Comparison of ENCODE assay signal across 20 cellular contexts in the genomic region with DNA sequence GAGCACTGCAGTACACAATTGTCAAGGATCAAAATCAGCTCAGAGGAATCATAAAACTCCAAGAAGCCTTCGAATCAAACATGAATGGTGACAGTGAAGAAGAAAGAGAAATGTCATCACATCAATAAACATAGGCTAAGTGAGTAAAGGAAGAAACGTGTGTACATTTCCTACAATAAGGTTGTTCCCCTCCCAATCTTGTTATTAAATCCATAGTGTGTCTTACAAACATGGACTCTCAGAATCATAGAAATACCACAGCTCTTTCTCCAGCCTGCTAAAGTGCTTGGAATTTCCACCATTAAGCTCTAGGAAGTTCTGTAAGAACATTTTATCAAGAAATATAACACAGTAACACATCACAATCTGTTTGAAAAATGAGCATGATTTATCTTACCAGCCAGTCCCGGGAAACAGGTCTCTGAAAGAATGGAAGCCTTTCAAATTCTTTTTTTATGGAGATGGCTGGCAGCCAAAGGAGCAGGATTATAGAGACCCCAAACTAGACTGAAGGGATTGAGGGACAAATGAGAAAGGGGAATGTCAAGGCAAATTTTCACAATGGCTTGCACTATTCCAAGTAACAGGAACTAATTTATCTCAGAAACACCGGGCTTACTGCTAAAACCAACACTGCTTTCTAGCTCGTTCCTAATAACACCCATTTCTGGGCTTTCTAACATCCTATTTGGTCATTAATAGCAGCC. TPM values are rescaled to one million over a fixed set of nuclear protein-coding genes. Genes with fewer than 3 reads are reported as not detected.
DNase-seq lines count a peak whose midpoint lies in the region; ATAC-seq and TF ChIP-seq lines count a peak whose summit lies in the region.
"Had no signal": no experiment of that assay in that cellular context is flagged by ENCODE, and none has a peak within 500 bp of the region (broad histone marks: within the 10 kb centered on the region; RNA-seq: fewer than 3 reads in every experiment).

No MANE protein-coding gene starts in this region.

- peaks cover 41% of the 10 kb centered on the region for H3K4me1 Mint-ChIP-seq in activated naive CD8-positive, alpha-beta T cell treated with anti-CD3 and anti-CD28 coated beads for 36 hours
- H3K4me1 Mint-ChIP-seq in activated naive CD8-positive, alpha-beta T cell treated with anti-CD3 and anti-CD28 coated beads, Interleukin-2, amount 50 U/mL, for 24 hours, result peaks cover 50% of the 10 kb centered on the region
- H3K4me1 Mint-ChIP-seq in type B pancreatic cell (ENCODE audit: unreplicated experiment), result peaks cover 29% of the 10 kb centered on the region

- peak overlapping the region; percentile 87 for H3K27ac ChIP-seq in muscle layer of colon (ENCODE audit: low read depth, low read length)
- H3K27ac ChIP-seq: C4-2B, psoas muscle had no signal

- H3K4me3 ChIP-seq in muscle layer of colon (ENCODE audit: low read depth in 1 of 2, low read length in 2 of 2), result no peak overlapping the region
- H3K4me3 ChIP-seq: psoas muscle, spleen had no signal

- H3K9me3 Mint-ChIP-seq in activated naive CD8-positive, alpha-beta T cell treated with anti-CD3 and anti-CD28 coated beads for 36 hours, result peaks cover 3% of the 10 kb centered on the region
- H3K9me3 Mint-ChIP-seq in activated naive CD8-positive, alpha-beta T cell treated with anti-CD3 and anti-CD28 coated beads, Interleukin-2, amount 50 U/mL, for 24 hours, result no peaks in the 10 kb centered on the region
- peaks cover 7% of the 10 kb centered on the region for H3K9me3 Mint-ChIP-seq in type B pancreatic cell
- H3K9me3 Mint-ChIP-seq: activated CD4-positive, alpha-beta memory T cell treated with anti-CD3 and anti-CD28 coated beads, Interleukin-2, amount 10 ng/mL, durations not matched to agents 7 days and 5 days; activated T-helper 1 cell treated with anti-CD3 and anti-CD28 coated beads, Interleukin-12 subunit alpha, Interleukin-12 subunit beta, Interleukin-2, Interleukin-4 antibody, amounts not matched to agents 30 ng/mL and 10 ng/mL and 1 ng/mL, durations not matched to agents 14 hours and 24 hours and 36 hours; naive B cell had no signal

- H3K27me3 ChIP-seq in muscle layer of colon (ENCODE audit: control insufficient read depth in 1 of 2, insufficient read depth in 2 of 2, low read length in 2 of 2), result no peaks in the 10 kb centered on the region
- H3K27me3 ChIP-seq: spleen had no signal

- no peaks in the 10 kb centered on the region for H3K9me3 ChIP-seq in muscle layer of colon (ENCODE audit: low read length)
- H3K9me3 ChIP-seq: psoas muscle, spleen had no signal

- H3K36me3 Mint-ChIP-seq in activated naive CD8-positive, alpha-beta T cell treated with anti-CD3 and anti-CD28 coated beads for 36 hours, result peaks cover 26% of the 10 kb centered on the region
- peaks cover 21% of the 10 kb centered on the region for H3K36me3 Mint-ChIP-seq in activated naive CD8-positive, alpha-beta T cell treated with anti-CD3 and anti-CD28 coated beads, Interleukin-2, amount 50 U/mL, for 24 hours (ENCODE audit: low read depth)
- H3K36me3 Mint-ChIP-seq in type B pancreatic cell, result peaks cover 3% of the 10 kb centered on the region

- H3K27me3 Mint-ChIP-seq in activated naive CD8-positive, alpha-beta T cell treated with anti-CD3 and anti-CD28 coated beads for 36 hours, result no peaks in the 10 kb centered on the region
- no peaks in the 10 kb centered on the region for H3K27me3 Mint-ChIP-seq in activated naive CD8-positive, alpha-beta T cell treated with anti-CD3 and anti-CD28 coated beads, Interleukin-2, amount 50 U/mL, for 24 hours
- H3K27me3 Mint-ChIP-seq in type B pancreatic cell, result no peaks in the 10 kb centered on the region
- H3K27me3 Mint-ChIP-seq: activated CD4-positive, alpha-beta memory T cell treated with anti-CD3 and anti-CD28 coated beads, Interleukin-2, amount 10 ng/mL, durations not matched to agents 7 days and 5 days; naive B cell had no signal

- DNase-seq in activated naive CD8-positive, alpha-beta T cell treated with anti-CD3 and anti-CD28 coated beads for 36 hours, result no peak
- DNase-seq in activated naive CD8-positive, alpha-beta T cell treated with anti-CD3 and anti-CD28 coated beads, Interleukin-2, amount 50 U/mL, for 24 hours, result no peak
- DNase-seq in amniotic epithelial cell (ENCODE audit: low read depth) (peak; percentile 76), type B pancreatic cell (ENCODE audit: extremely low spot score, unreplicated experiment) (no peak), inferior parietal cortex (ENCODE audit: extremely low spot score) (no peak)
- DNase-seq in activated CD4-positive, alpha-beta T cell treated with anti-CD3 and anti-CD28 coated beads for 4 hours, result no peak
- DNase-seq: activated CD4-positive, alpha-beta memory T cell treated with anti-CD3 and anti-CD28 coated beads, Interleukin-2, amount 10 ng/mL, durations not matched to agents 7 days and 5 days; caudate nucleus; effector CD4-positive, alpha-beta T cell; GF-D8; head of caudate nucleus; naive B cell; NCI-H187; psoas muscle; spleen; stimulated activated CD8-positive, alpha-beta memory T cell treated with anti-CD3 and anti-CD28 coated beads, Interleukin-4, amount 100 ng/mL, for 48 hours had no signal

- peaks cover 49% of the 10 kb centered on the region for H3K4me1 ChIP-seq in muscle layer of colon (ENCODE audit: insufficient read depth, low read length)

- no peak for TF ChIP-seq CTCF in type B pancreatic cell (conservative IDR thresholded peaks at IDR 0.05)

- no peaks in the 10 kb centered on the region for H3K36me3 ChIP-seq in muscle layer of colon (ENCODE audit: insufficient read depth, low read length)

- no peak overlapping the region for H3K4me3 Mint-ChIP-seq in activated naive CD8-positive, alpha-beta T cell treated with anti-CD3 and anti-CD28 coated beads for 36 hours
- no peak overlapping the region for H3K4me3 Mint-ChIP-seq in activated naive CD8-positive, alpha-beta T cell treated with anti-CD3 and anti-CD28 coated beads, Interleukin-2, amount 50 U/mL, for 24 hours
- H3K4me3 Mint-ChIP-seq in type B pancreatic cell, result no peak overlapping the region
- H3K4me3 Mint-ChIP-seq: activated CD4-positive, alpha-beta memory T cell treated with anti-CD3 and anti-CD28 coated beads, Interleukin-2, amount 10 ng/mL, durations not matched to agents 7 days and 5 days; activated T-helper 1 cell treated with anti-CD3 and anti-CD28 coated beads, Interleukin-12 subunit alpha, Interleukin-12 subunit beta, Interleukin-2, Interleukin-4 antibody, amounts not matched to agents 30 ng/mL and 10 ng/mL and 1 ng/mL, durations not matched to agents 14 hours and 24 hours and 36 hours had no signal

- no peak for ATAC-seq in activated naive CD8-positive, alpha-beta T cell treated with anti-CD3 and anti-CD28 coated beads, Interleukin-2, amount 50 U/mL, for 24 hours
- ATAC-seq in GM18517 (IDR thresholded peaks at IDR 0.05; ENCODE audit: unreplicated experiment), result no peak
- ATAC-seq: psoas muscle had no signal

- no peak overlapping the region for H3K9ac ChIP-seq in muscle layer of colon (ENCODE audit: low read length)

- peak overlapping the region; percentile 4 for H3K27ac Mint-ChIP-seq in activated naive CD8-positive, alpha-beta T cell treated with anti-CD3 and anti-CD28 coated beads for 36 hours
- no peak overlapping the region for H3K27ac Mint-ChIP-seq in activated naive CD8-positive, alpha-beta T cell treated with anti-CD3 and anti-CD28 coated beads, Interleukin-2, amount 50 U/mL, for 24 hours
- H3K27ac Mint-ChIP-seq in type B pancreatic cell, result peak overlapping the region; percentile 57
- H3K27ac Mint-ChIP-seq: activated CD4-positive, alpha-beta memory T cell treated with anti-CD3 and anti-CD28 coated beads, Interleukin-2, amount 10 ng/mL, durations not matched to agents 7 days and 5 days; activated T-helper 1 cell treated with anti-CD3 and anti-CD28 coated beads, Interleukin-12 subunit alpha, Interleukin-12 subunit beta, Interleukin-2, Interleukin-4 antibody, amounts not matched to agents 30 ng/mL and 10 ng/mL and 1 ng/mL, durations not matched to agents 14 hours and 24 hours and 36 hours had no signal

RNA-seq across cellular contexts. Expression of a gene that starts 4.5 kb away (rescaled TPM):
- 100 to 1,000 TPM; 214 to 222 TPM for total RNA-seq in activated naive CD8-positive, alpha-beta T cell treated with anti-CD3 and anti-CD28 coated beads for 36 hours
- 15.2 and 54.4 TPM in 2 replicates for total RNA-seq in type B pancreatic cell (ENCODE audit: low replicate concordance)
